In the genomic region with DNA sequence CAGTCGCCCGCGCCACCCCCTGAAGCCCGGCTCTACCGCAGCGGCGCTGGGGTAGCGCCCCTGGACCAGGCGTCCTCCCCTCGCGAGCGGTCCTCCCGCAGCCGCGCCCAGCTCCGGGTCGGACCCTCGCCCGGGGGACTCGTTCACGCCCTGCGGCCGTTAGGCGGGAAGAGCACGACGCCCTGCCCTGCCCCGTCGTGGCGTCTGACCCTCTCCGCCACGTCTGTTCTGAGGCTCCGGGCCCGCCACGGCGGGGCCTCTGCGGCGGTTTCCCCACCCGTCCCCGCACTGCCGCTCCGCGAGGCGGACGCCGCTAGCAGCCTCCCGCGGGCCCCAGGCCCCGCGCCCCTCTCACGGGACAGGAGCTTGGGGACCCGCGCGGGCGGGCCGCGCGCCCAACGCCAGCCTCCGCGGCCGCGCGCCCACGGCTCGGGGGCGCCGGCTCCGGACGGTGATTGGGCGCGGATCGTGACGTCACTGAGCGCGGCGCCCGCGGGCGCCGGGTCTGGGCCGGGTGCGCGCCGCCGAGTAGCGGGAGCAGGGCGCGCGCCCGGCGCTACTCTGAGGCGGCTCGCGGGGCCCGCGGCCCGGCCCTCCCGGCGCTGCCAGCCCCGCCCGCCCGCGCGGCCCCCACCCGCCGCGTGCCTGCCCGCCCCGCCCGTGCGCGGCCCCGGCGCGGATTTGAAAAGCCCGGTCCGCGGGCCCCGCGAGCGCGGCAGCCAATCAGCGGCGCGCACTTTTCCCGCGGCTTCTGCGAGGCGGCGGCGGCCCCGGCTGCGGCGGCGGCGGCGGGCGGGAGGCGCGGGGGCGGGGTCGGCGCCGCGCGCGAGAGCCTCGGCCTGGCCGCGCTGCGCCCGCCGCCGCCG, we compare ENCODE assay signal across 1 cellular context.
TF ChIP-seq lines count a peak whose summit lies in the region.

TSS of gene NSD2 (plus strand) at position 816 of the 866 bp plus-strand sequence. CDS start 29,262 bp downstream, outside the sequence.

TF ChIP-seq in IMR-90, 13 proteins besides CTCF, POLR2A, EP300 and RAD21 (continued from another document):
- TF ChIP-seq MXI1 (IDR thresholded peaks at IDR 0.05; ENCODE audit: borderline replicate concordance, low read depth, low read length) (peak; percentile 45; the same call in 1 of the 2 replicates), BHLHE40 (IDR thresholded peaks at IDR 0.05; ENCODE audit: low read depth, low read length) (peak; percentile 43; the same call in 1 of the 2 replicates), SMC3 (IDR thresholded peaks at IDR 0.05; ENCODE audit: low read depth, low read length) (no peak)
